8 cellular contexts compared by ENCODE assay signal in genomic region chr16:11698271-11698689, GRCh38. TPM values are rescaled to one million over a fixed set of nuclear protein-coding genes. Genes with fewer than 3 reads are reported as not detected.
DNase-seq lines count a peak whose midpoint lies in the region; ATAC-seq lines count a peak whose summit lies in the region.

No MANE protein-coding gene starts in this region.

- no peak for DNase-seq in activated T-cell treated with anti-CD3 and anti-CD28 coated beads, Interleukin-2, amount 50 U/mL, for 4 hours
- DNase-seq in activated T-cell treated with anti-CD3 and anti-CD28 coated beads, Interleukin-2, amount 50 U/mL, for 1 hour: no peak
- no peak for DNase-seq in stimulated activated effector memory CD8-positive, alpha-beta T cell treated with anti-CD3 and anti-CD28 coated beads, Interleukin-12 subunit alpha, Interleukin-12 subunit beta, amount 100 ng/mL, for 72 hours (ENCODE audit: low spot score in 2 of 2)
- DNase-seq in ecto neural progenitor cell (ENCODE audit: low spot score): no peak
- DNase-seq in activated effector memory CD4-positive, alpha-beta T cell treated with anti-CD3 and anti-CD28 coated beads, Interleukin-2, amount 50 U/mL, for 16 hours: no peak
- DNase-seq in OCI-M2 (lab: John Stamatoyannopoulos, UW; ENCODE audit: unreplicated experiment): no peak

- H3K27ac ChIP-seq in duodenal mucosa (ENCODE audit: low read depth, low read length): peak overlapping the region; percentile 17

- H3K36me3 ChIP-seq in duodenal mucosa (ENCODE audit: control insufficient read depth in 1 of 2, insufficient read depth in 2 of 2, low read length in 2 of 2): peaks cover 50 to 74% of the 10 kb centered on the region in 2 donors

- no peaks in the 10 kb centered on the region for H3K9me3 Mint-ChIP-seq in activated T-cell treated with anti-CD3 and anti-CD28 coated beads, Interleukin-2, amount 50 U/mL, for 4 hours
- no peaks in the 10 kb centered on the region for H3K9me3 Mint-ChIP-seq in T-helper 1 cell treated with Interleukin-12 subunit alpha and Interleukin-12 subunit beta and Interleukin-4 antibody, amounts not matched to agents 30 μg/mL and 1 μg/mL, for 36 hours
- no peaks in the 10 kb centered on the region for H3K9me3 Mint-ChIP-seq in stimulated activated effector memory CD8-positive, alpha-beta T cell treated with anti-CD3 and anti-CD28 coated beads, Interleukin-12 subunit alpha, Interleukin-12 subunit beta, amount 100 ng/mL, for 72 hours

- H3K9ac ChIP-seq in duodenal mucosa (ENCODE audit: low read depth in 1 of 2, low read length in 2 of 2): no peak overlapping the region

- no peaks in the 10 kb centered on the region for H3K9me3 ChIP-seq in duodenal mucosa (ENCODE audit: control insufficient read depth in 1 of 2, low read length in 2 of 2)

- H3K4me1 ChIP-seq in duodenal mucosa (ENCODE audit: control insufficient read depth in 1 of 2, insufficient read depth in 2 of 2, low read length in 2 of 2): peaks cover 11 to 20% of the 10 kb centered on the region in 2 donors

- ATAC-seq in activated T-cell treated with anti-CD3 and anti-CD28 coated beads, Interleukin-2, amount 50 U/mL, for 4 hours: peak; percentile 82 to 84
- peak; percentile 79 for ATAC-seq in stimulated activated effector memory CD8-positive, alpha-beta T cell treated with anti-CD3 and anti-CD28 coated beads, Interleukin-12 subunit alpha, Interleukin-12 subunit beta, amount 100 ng/mL, for 72 hours

- H3K36me3 Mint-ChIP-seq in activated T-cell treated with anti-CD3 and anti-CD28 coated beads, Interleukin-2, amount 50 U/mL, for 4 hours (ENCODE audit: insufficient read depth): peaks cover 46% of the 10 kb centered on the region
- H3K36me3 Mint-ChIP-seq in T-helper 1 cell treated with Interleukin-12 subunit alpha and Interleukin-12 subunit beta and Interleukin-4 antibody, amounts not matched to agents 30 μg/mL and 1 μg/mL, for 36 hours (ENCODE audit: low read depth): peaks cover 57% of the 10 kb centered on the region
- peaks cover 98% of the 10 kb centered on the region for H3K36me3 Mint-ChIP-seq in stimulated activated effector memory CD8-positive, alpha-beta T cell treated with anti-CD3 and anti-CD28 coated beads, Interleukin-12 subunit alpha, Interleukin-12 subunit beta, amount 100 ng/mL, for 72 hours

- peak overlapping the region; percentile 6 for H3K27ac Mint-ChIP-seq in T-helper 1 cell treated with Interleukin-12 subunit alpha and Interleukin-12 subunit beta and Interleukin-4 antibody, amounts not matched to agents 30 μg/mL and 1 μg/mL, for 36 hours
- peak overlapping the region; percentile 74 for H3K27ac Mint-ChIP-seq in stimulated activated effector memory CD8-positive, alpha-beta T cell treated with anti-CD3 and anti-CD28 coated beads, Interleukin-12 subunit alpha, Interleukin-12 subunit beta, amount 100 ng/mL, for 72 hours

- no peaks in the 10 kb centered on the region for H3K27me3 Mint-ChIP-seq in activated T-cell treated with anti-CD3 and anti-CD28 coated beads, Interleukin-2, amount 50 U/mL, for 4 hours (ENCODE audit: low read depth)
- H3K27me3 Mint-ChIP-seq in T-helper 1 cell treated with Interleukin-12 subunit alpha and Interleukin-12 subunit beta and Interleukin-4 antibody, amounts not matched to agents 30 μg/mL and 1 μg/mL, for 36 hours (ENCODE audit: low read depth): no peaks in the 10 kb centered on the region

- H3K4me1 Mint-ChIP-seq in activated T-cell treated with anti-CD3 and anti-CD28 coated beads, Interleukin-2, amount 50 U/mL, for 4 hours (ENCODE audit: low read depth): peaks cover 40% of the 10 kb centered on the region
- peaks cover 50% of the 10 kb centered on the region for H3K4me1 Mint-ChIP-seq in T-helper 1 cell treated with Interleukin-12 subunit alpha and Interleukin-12 subunit beta and Interleukin-4 antibody, amounts not matched to agents 30 μg/mL and 1 μg/mL, for 36 hours (ENCODE audit: low read depth)
- H3K4me1 Mint-ChIP-seq in stimulated activated effector memory CD8-positive, alpha-beta T cell treated with anti-CD3 and anti-CD28 coated beads, Interleukin-12 subunit alpha, Interleukin-12 subunit beta, amount 100 ng/mL, for 72 hours: peaks cover 47% of the 10 kb centered on the region

- no peaks in the 10 kb centered on the region for H3K27me3 ChIP-seq in duodenal mucosa (ENCODE audit: control insufficient read depth in 1 of 2, insufficient read depth in 2 of 2, low read length in 2 of 2)

- no peak overlapping the region for H3K4me3 ChIP-seq in duodenal mucosa (ENCODE audit: low read depth in 1 of 2, low read length in 2 of 2)

- H3K4me3 Mint-ChIP-seq in activated T-cell treated with anti-CD3 and anti-CD28 coated beads, Interleukin-2, amount 50 U/mL, for 4 hours: no peak overlapping the region
- H3K4me3 Mint-ChIP-seq in T-helper 1 cell treated with Interleukin-12 subunit alpha and Interleukin-12 subunit beta and Interleukin-4 antibody, amounts not matched to agents 30 μg/mL and 1 μg/mL, for 36 hours: no peak overlapping the region
- no peak overlapping the region for H3K4me3 Mint-ChIP-seq in stimulated activated effector memory CD8-positive, alpha-beta T cell treated with anti-CD3 and anti-CD28 coated beads, Interleukin-12 subunit alpha, Interleukin-12 subunit beta, amount 100 ng/mL, for 72 hours

RNA-seq across cellular contexts. Expression of gene SNN, which starts 30.0 kb away (rescaled TPM):
- 1 to 10 TPM; 6.5 to 8.3 (median 7.6) TPM for total RNA-seq in activated T-cell treated with anti-CD3 and anti-CD28 coated beads, Interleukin-2, amount 50 U/mL, for 4 hours

RNA-seq across cellular contexts. Expression of gene TXNDC11, which starts 44.4 kb away (rescaled TPM):
- total RNA-seq in activated T-cell treated with anti-CD3 and anti-CD28 coated beads, Interleukin-2, amount 50 U/mL, for 4 hours: 10 to 100 TPM; 34.3 to 39.0 (median 35.5) TPM
